2 cellular contexts compared by ENCODE assay signal in the genomic region with DNA sequence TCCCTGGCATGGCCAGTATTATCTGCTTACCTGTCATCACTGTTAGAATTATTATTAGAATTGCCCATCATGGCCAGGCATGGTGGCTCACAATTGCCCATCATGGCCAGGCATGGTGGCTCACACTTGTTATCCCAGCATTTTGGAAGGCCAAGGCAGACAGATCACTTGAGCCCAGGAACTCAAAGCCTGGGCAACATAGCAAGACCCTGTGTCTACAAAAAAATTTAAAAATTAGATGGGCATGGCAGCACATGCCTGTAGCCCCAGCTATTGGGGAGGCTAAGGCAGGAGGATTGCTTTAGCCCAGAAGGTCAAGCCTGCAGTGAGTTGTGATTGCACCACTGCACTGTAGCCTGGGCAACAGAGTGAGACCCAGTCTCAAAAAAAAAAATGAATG.
TF ChIP-seq lines count a peak whose summit lies in the region.

No MANE protein-coding gene starts in this region.

TF ChIP-seq in HepG2, 621 proteins besides CTCF, POLR2A, EP300 and RAD21:
- TF ChIP-seq TBP (CRISPR knock-in tag; IDR thresholded peaks at IDR 0.05) (no peak), NR3C1 (CRISPR knock-in tag; IDR thresholded peaks at IDR 0.05) (no peak), ZNF121 (CRISPR knock-in tag; IDR thresholded peaks at IDR 0.05) (peak; percentile 79)

TF ChIP-seq in H1, 55 proteins besides CTCF, POLR2A, EP300 and RAD21:
- no peak for TF ChIP-seq ATF2 (IDR thresholded peaks at IDR 0.05; ENCODE audit: low read length)
